8 cellular contexts compared by ENCODE assay signal in genomic region chr11:45806937-45807791, GRCh38. TPM values are rescaled to one million over a fixed set of nuclear protein-coding genes. Genes with fewer than 3 reads are reported as not detected.
DNase-seq lines count a peak whose midpoint lies in the region; ATAC-seq and TF ChIP-seq lines count a peak whose summit lies in the region.

No MANE protein-coding gene starts in this region.

- no peaks in the 10 kb centered on the region for H3K9me3 ChIP-seq in fibroblast of lung (ENCODE audit: control insufficient read depth, insufficient read depth, low read depth, low read length)

- H3K9ac ChIP-seq in fibroblast of lung (ENCODE audit: insufficient read depth, low read length), result no peak overlapping the region

- peaks cover 28% of the 10 kb centered on the region for H3K79me2 ChIP-seq in fibroblast of lung (ENCODE audit: control insufficient read depth, insufficient read depth, low read length)

- TF ChIP-seq CTCF in fibroblast of lung (conservative IDR thresholded peaks at IDR 0.05 in 1 of 2, IDR thresholded peaks at IDR 0.05 in 1 of 2; ENCODE audit: low read depth in 1 of 2, low read length in 2 of 2), result no peak

- peaks cover 53% of the 10 kb centered on the region for H3K4me1 Mint-ChIP-seq in activated CD4-positive, alpha-beta T cell treated with anti-CD3 and anti-CD28 coated beads, Interleukin-2, amount 10 ng/mL, durations not matched to agents 7 days and 5 days
- H3K4me1 Mint-ChIP-seq in T-cell, result peaks cover 48 to 52% (median 50%) of the 10 kb centered on the region in 3 donors
- peaks cover 51% of the 10 kb centered on the region for H3K4me1 Mint-ChIP-seq in stimulated activated effector memory CD8-positive, alpha-beta T cell treated with anti-CD3 and anti-CD28 coated beads, Interleukin-12 subunit alpha, Interleukin-12 subunit beta, amount 100 ng/mL, for 72 hours

- CTCF ChIA-PET in activated CD4-positive, alpha-beta T cell treated with anti-CD3 and anti-CD28 coated beads, Interleukin-2, amount 10 ng/mL, durations not matched to agents 7 days and 5 days (lab: Charles Lee), result interaction anchor here (0.6 to 1.6 kb wide), 2 partner anchors 10 to 493 kb away, joined by 3 to 9 read pairs; no protein-coding TSS in a partner anchor
- CTCF ChIA-PET in T-cell (lab: Charles Lee), result no interaction called here

- DNase-seq in activated CD4-positive, alpha-beta T cell treated with anti-CD3 and anti-CD28 coated beads, Interleukin-2, amount 10 ng/mL, durations not matched to agents 7 days and 5 days, result no peak
- DNase-seq in activated CD4-positive, alpha-beta T cell treated with anti-CD3 and anti-CD28 coated beads for 4 hours, result no peak
- DNase-seq in T-cell (no peak), fibroblast of lung (ENCODE audit: low read depth in 2 of 2) (no peak), GM03348 (ENCODE audit: low spot score) (no peak)
- DNase-seq in stimulated activated effector memory CD8-positive, alpha-beta T cell treated with anti-CD3 and anti-CD28 coated beads, Interleukin-12 subunit alpha, Interleukin-12 subunit beta, amount 100 ng/mL, for 72 hours (ENCODE audit: low spot score in 2 of 2), result no peak

- POLR2A ChIA-PET in activated CD4-positive, alpha-beta T cell treated with anti-CD3 and anti-CD28 coated beads, Interleukin-2, amount 10 ng/mL, durations not matched to agents 7 days and 5 days (lab: Charles Lee), result no interaction called here
- POLR2A ChIA-PET in T-cell (lab: Charles Lee), result no interaction called here

- H2AFZ ChIP-seq in fibroblast of lung (ENCODE audit: low read length), result no peak overlapping the region

- no peaks in the 10 kb centered on the region for H4K20me1 ChIP-seq in fibroblast of lung (ENCODE audit: control insufficient read depth, extremely low read depth, insufficient read depth, low read length)

- peak overlapping the region; percentile 97 for H3K4me2 ChIP-seq in fibroblast of lung (ENCODE audit: extremely low read depth, insufficient read depth, low read length)

- H3K36me3 ChIP-seq in fibroblast of lung (ENCODE audit: control insufficient read depth, insufficient read depth, low read length), result peaks cover 15% of the 10 kb centered on the region

- no peaks in the 10 kb centered on the region for H3K9me3 Mint-ChIP-seq in activated CD4-positive, alpha-beta T cell treated with anti-CD3 and anti-CD28 coated beads, Interleukin-2, amount 10 ng/mL, durations not matched to agents 7 days and 5 days
- H3K9me3 Mint-ChIP-seq in T-cell, result no peaks in the 10 kb centered on the region
- H3K9me3 Mint-ChIP-seq in stimulated activated effector memory CD8-positive, alpha-beta T cell treated with anti-CD3 and anti-CD28 coated beads, Interleukin-12 subunit alpha, Interleukin-12 subunit beta, amount 100 ng/mL, for 72 hours, result no peaks in the 10 kb centered on the region

- no peak overlapping the region for H3K27ac ChIP-seq in fibroblast of lung (ENCODE audit: insufficient read depth, low read length)

- no peaks in the 10 kb centered on the region for H3K27me3 Mint-ChIP-seq in activated CD4-positive, alpha-beta T cell treated with anti-CD3 and anti-CD28 coated beads, Interleukin-2, amount 10 ng/mL, durations not matched to agents 7 days and 5 days
- no peaks in the 10 kb centered on the region for H3K27me3 Mint-ChIP-seq in T-cell

- H3K27ac Mint-ChIP-seq in activated CD4-positive, alpha-beta T cell treated with anti-CD3 and anti-CD28 coated beads, Interleukin-2, amount 10 ng/mL, durations not matched to agents 7 days and 5 days, result no peak overlapping the region
- peak overlapping the region; percentile 19 to 86 for H3K27ac Mint-ChIP-seq in T-cell
- H3K27ac Mint-ChIP-seq in stimulated activated effector memory CD8-positive, alpha-beta T cell treated with anti-CD3 and anti-CD28 coated beads, Interleukin-12 subunit alpha, Interleukin-12 subunit beta, amount 100 ng/mL, for 72 hours, result peak overlapping the region; percentile 95

- ATAC-seq in T-cell (replicated peaks in 1 of 4) (no peak), GM19023 (IDR thresholded peaks at IDR 0.05; ENCODE audit: unreplicated experiment) (no peak), GM18519 (IDR thresholded peaks at IDR 0.05; ENCODE audit: low FRiP score, unreplicated experiment) (no peak)
- no peak for ATAC-seq in stimulated activated effector memory CD8-positive, alpha-beta T cell treated with anti-CD3 and anti-CD28 coated beads, Interleukin-12 subunit alpha, Interleukin-12 subunit beta, amount 100 ng/mL, for 72 hours

- H3K36me3 Mint-ChIP-seq in activated CD4-positive, alpha-beta T cell treated with anti-CD3 and anti-CD28 coated beads, Interleukin-2, amount 10 ng/mL, durations not matched to agents 7 days and 5 days (ENCODE audit: low read depth), result peaks cover 26% of the 10 kb centered on the region
- peaks cover 12% of the 10 kb centered on the region for H3K36me3 Mint-ChIP-seq in T-cell
- H3K36me3 Mint-ChIP-seq in stimulated activated effector memory CD8-positive, alpha-beta T cell treated with anti-CD3 and anti-CD28 coated beads, Interleukin-12 subunit alpha, Interleukin-12 subunit beta, amount 100 ng/mL, for 72 hours, result peaks cover 26% of the 10 kb centered on the region

- peak overlapping the region; percentile 15 to 91 (median 52) for H3K4me3 ChIP-seq in fibroblast of lung (replicated peaks in 1 of 4; ENCODE audit: control extremely low read depth in 1 of 4, insufficient read depth in 1 of 4, low read depth in 3 of 4, low read length in 4 of 4)

- no peaks in the 10 kb centered on the region for H3K27me3 ChIP-seq in fibroblast of lung (ENCODE audit: control insufficient read depth, insufficient read depth, low read length)

- peaks cover 7% of the 10 kb centered on the region for H3K4me1 ChIP-seq in fibroblast of lung (ENCODE audit: control insufficient read depth, extremely low read depth, insufficient read depth, low read length)

- H3K4me3 Mint-ChIP-seq in activated CD4-positive, alpha-beta T cell treated with anti-CD3 and anti-CD28 coated beads, Interleukin-2, amount 10 ng/mL, durations not matched to agents 7 days and 5 days, result peak overlapping the region; percentile 25
- peak overlapping the region; percentile 31 to 92 (median 89) for H3K4me3 Mint-ChIP-seq in T-cell
- H3K4me3 Mint-ChIP-seq in stimulated activated effector memory CD8-positive, alpha-beta T cell treated with anti-CD3 and anti-CD28 coated beads, Interleukin-12 subunit alpha, Interleukin-12 subunit beta, amount 100 ng/mL, for 72 hours, result peak overlapping the region; percentile 93

RNA-seq across cellular contexts. Expression of gene SLC35C1, which starts 2.2 kb away (rescaled TPM):
- total RNA-seq in activated CD4-positive, alpha-beta T cell treated with anti-CD3 and anti-CD28 coated beads, Interleukin-2, amount 10 ng/mL, durations not matched to agents 7 days and 5 days, result 10 to 100 TPM; 18.0 to 18.2 TPM
- 10 to 100 TPM in 4 of 5 donors, 1 to 10 TPM in 1; 8.3 to 27.0 (median 23.9) TPM for total RNA-seq in T-cell
- total RNA-seq in fibroblast of lung, result 10.4 and 11.8 TPM in 2 replicates
- polyA plus RNA-seq in fibroblast of lung, result 6.7 and 6.9 TPM in 2 replicates
- 23.8 TPM in 2 replicates for polyA plus RNA-seq in fibroblast of lung (2012)
- polyA minus RNA-seq in fibroblast of lung (ENCODE audit: low replicate concordance), result 24.0 and 26.9 TPM in 2 replicates

RNA-seq across cellular contexts. Expression of gene CRY2, which starts 40.1 kb away (rescaled TPM):
- total RNA-seq in activated CD4-positive, alpha-beta T cell treated with anti-CD3 and anti-CD28 coated beads, Interleukin-2, amount 10 ng/mL, durations not matched to agents 7 days and 5 days, result 10 to 100 TPM; 25.6 to 26.3 TPM
- 100 to 1,000 TPM in 2 of 5 donors, 10 to 100 TPM in 3; 54.0 to 198 (median 63.5) TPM for total RNA-seq in T-cell
- 17.5 and 21.5 TPM in 2 replicates for total RNA-seq in fibroblast of lung
- 8.3 and 8.4 TPM in 2 replicates for polyA plus RNA-seq in fibroblast of lung
- 7.2 and 8.0 TPM in 2 replicates for polyA plus RNA-seq in fibroblast of lung (2012)
- 28.6 and 32.7 TPM in 2 replicates for polyA minus RNA-seq in fibroblast of lung (ENCODE audit: low replicate concordance)

Comparison
In these comparisons a context has a peak if more than half of its experiments do, and no peak if none do; other contexts are left out.
1. H3K4me3 Mint-ChIP-seq: peak in every context shown above with its lines; median percentile 93 in stimulated activated effector memory CD8-positive, alpha-beta T cell treated with anti-CD3 and anti-CD28 coated beads, Interleukin-12 subunit alpha, Interleukin-12 subunit beta, amount 100 ng/mL, for 72 hours; 89 in T-cell; 25 in activated CD4-positive, alpha-beta T cell treated with anti-CD3 and anti-CD28 coated beads, Interleukin-2, amount 10 ng/mL, durations not matched to agents 7 days and 5 days.